In genomic region chr9:34576943-34577634, GRCh38 we compare ENCODE assay signal across 12 cellular contexts. TPM values are rescaled to one million over a fixed set of nuclear protein-coding genes. Genes with fewer than 3 reads are reported as not detected.
DNase-seq lines count a peak whose midpoint lies in the region; ATAC-seq and TF ChIP-seq lines count a peak whose summit lies in the region.
"Had no signal": no experiment of that assay in that cellular context is flagged by ENCODE, and none has a peak within 500 bp of the region (broad histone marks: within the 10 kb centered on the region; RNA-seq: fewer than 3 reads in every experiment).

No MANE protein-coding gene starts in this region.

- H3K4me3 ChIP-seq in right cardiac atrium (ENCODE audit: low read length) (no peak overlapping the region), body of pancreas (no peak overlapping the region), mesodermal cell (ENCODE audit: extremely low read depth, insufficient read depth, low read length, poor library complexity, severe bottlenecking) (peak overlapping the region; percentile 25), testis (no peak overlapping the region)
- H3K4me3 ChIP-seq: SJSA1 had no signal

- peaks cover 11% of the 10 kb centered on the region for H3K4me1 ChIP-seq in right cardiac atrium (ENCODE audit: control insufficient read depth, insufficient read depth, low read length)
- H3K4me1 ChIP-seq in body of pancreas: peaks cover 12% of the 10 kb centered on the region
- peaks cover 64% of the 10 kb centered on the region for H3K4me1 ChIP-seq in mesodermal cell (ENCODE audit: control insufficient read depth, insufficient read depth, low read length, poor library complexity, severe bottlenecking)
- H3K4me1 ChIP-seq in testis: peaks cover 9% of the 10 kb centered on the region
- H3K4me1 ChIP-seq: pancreas, SJSA1 had no signal

- H3K27me3 ChIP-seq in right cardiac atrium (ENCODE audit: control insufficient read depth, insufficient read depth): no peaks in the 10 kb centered on the region
- peaks cover 0 to 20% of the 10 kb centered on the region in 2 donors for H3K27me3 ChIP-seq in body of pancreas
- no peaks in the 10 kb centered on the region for H3K27me3 ChIP-seq in testis

- intact Hi-C loops in right cardiac atrium (cut with DNase I) (no loop called here), Right ventricle myocardium superior (cut with DNase I) (no loop called here), body of pancreas (cut with DNase I) (no loop called here), testis (cut with DNase I; ENCODE audit: low total_unique reads) (no loop called here)

- H3K9me3 ChIP-seq in right cardiac atrium (ENCODE audit: control insufficient read depth, low read length) (no peaks in the 10 kb centered on the region), body of pancreas (no peaks in the 10 kb centered on the region), mesodermal cell (ENCODE audit: control insufficient read depth, low read length) (no peaks in the 10 kb centered on the region), testis (no peaks in the 10 kb centered on the region)
- H3K9me3 ChIP-seq: pancreas, SJSA1 had no signal

- DNase-seq in right cardiac atrium (peak in 2 of 3 donors; percentile 70 to 78), Right ventricle myocardium superior (no peak), body of pancreas (peak in 2 of 4 donors; percentile 34 to 41), testis (peak; percentile 79), NCI-H187 treated with DMSO at 0.1 percent for 48 hours (lab: John Stamatoyannopoulos, UW) (no peak), NCI-H526 treated with DMSO at 0.1 percent for 48 hours (lab: John Stamatoyannopoulos, UW) (no peak), COR-L47 (lab: John Stamatoyannopoulos, UW) (no peak)
- DNase-seq: activated effector memory CD4-positive, alpha-beta T cell treated with anti-CD3 and anti-CD28 coated beads, Interleukin-2, amount 50 U/mL, for 16 hours; stimulated activated naive CD4-positive, alpha-beta T cell had no signal

- ATAC-seq in right cardiac atrium (no peak), Right ventricle myocardium superior (ENCODE audit: poor library complexity) (no peak), body of pancreas (peak; percentile 13)

- TF ChIP-seq POLR2A in body of pancreas (IDR thresholded peaks at IDR 0.05): no peak
- TF ChIP-seq POLR2A in testis (IDR thresholded peaks at IDR 0.05): no peak

- no peak for TF ChIP-seq CTCF in body of pancreas (IDR thresholded peaks at IDR 0.05)
- TF ChIP-seq CTCF in testis (IDR thresholded peaks at IDR 0.05): no peak

- 55% methylated on average over 10 of the region's 10 CpGs for WGBS in right cardiac atrium
- 30 to 41% methylated on average over 9 to 10 of the region's 10 CpGs for WGBS in body of pancreas, 2 donors
- 17 to 19% methylated on average over 5 to 9 of the region's 10 CpGs for WGBS in mesodermal cell (ENCODE audit: insufficient coverage in 2 of 2), 2 experiments
- 42 to 49% methylated on average over 5 to 10 of the region's 10 CpGs for WGBS in testis, 2 donors

- no peaks in the 10 kb centered on the region for H3K36me3 ChIP-seq in body of pancreas (replicated peaks in 1 of 2; ENCODE audit: insufficient read depth in 1 of 2, low read depth in 2 of 2)
- H3K36me3 ChIP-seq in mesodermal cell (ENCODE audit: control insufficient read depth, insufficient read depth, low read length): peaks cover 3% of the 10 kb centered on the region
- H3K36me3 ChIP-seq in testis (ENCODE audit: low read depth, missing control alignments): no peaks in the 10 kb centered on the region
- H3K36me3 ChIP-seq: pancreas, SJSA1 had no signal

- H3K27ac ChIP-seq in right cardiac atrium (ENCODE audit: low read length) (no peak overlapping the region), body of pancreas (no peak overlapping the region), mesodermal cell (ENCODE audit: low read depth, low read length, severe bottlenecking) (peak overlapping the region; percentile 84), testis (no peak overlapping the region)
- H3K27ac ChIP-seq: pancreas, SJSA1 had no signal

RNA-seq across cellular contexts. Expression of gene CNTFR, which starts 12.4 kb away (rescaled TPM):
- total RNA-seq in right cardiac atrium (10 to 100 TPM; 14.9 to 66.4 (median 46.0) TPM), Right ventricle myocardium superior (7.8 TPM), body of pancreas (10 to 100 TPM in 1 of 2 donors, 1 to 10 TPM in 1; 1.6 to 16.8 TPM), testis (10 to 100 TPM; 16.0 TPM)
- polyA plus RNA-seq in right cardiac atrium (55.0 TPM), testis (ENCODE audit: insufficient read depth, low read depth, low replicate concordance) (11.8 TPM)
- 55.1 TPM for polyA plus RNA-seq in mesodermal cell (2013, experiment 1 of 2)
- polyA plus RNA-seq in mesodermal cell (2013, experiment 2 of 2): 40.6 TPM
- total RNA-seq: SJSA1 had no signal

RNA-seq across cellular contexts. Expression of gene RPP25L, which starts 34.8 kb away (rescaled TPM):
- 10 to 100 TPM; 17.8 to 34.5 (median 31.3) TPM for total RNA-seq in right cardiac atrium
- polyA plus RNA-seq in right cardiac atrium: 49.0 TPM
- 43.4 TPM for total RNA-seq in Right ventricle myocardium superior
- 10 to 100 TPM in 1 of 2 donors, 1 to 10 TPM in 1; 8.6 to 16.9 TPM for total RNA-seq in body of pancreas
- polyA plus RNA-seq in mesodermal cell (2013, experiment 1 of 2): 21.7 TPM
- polyA plus RNA-seq in mesodermal cell (2013, experiment 2 of 2): 21.0 TPM
- 10 to 100 TPM; 23.5 to 26.8 TPM for total RNA-seq in testis
- 25.1 TPM for polyA plus RNA-seq in testis (ENCODE audit: insufficient read depth, low read depth, low replicate concordance)

RNA-seq across cellular contexts. Expression of gene DCTN3, which starts 43.2 kb away (rescaled TPM):
- total RNA-seq in right cardiac atrium (100 to 1,000 TPM in 3 of 4 donors, 10 to 100 TPM in 1; 99.3 to 128 (median 117) TPM), Right ventricle myocardium superior (129 TPM), body of pancreas (10 to 100 TPM; 36.1 to 39.9 TPM), testis (10 to 100 TPM; 55.1 to 78.5 TPM)
- polyA plus RNA-seq in right cardiac atrium (113 TPM), testis (ENCODE audit: insufficient read depth, low read depth, low replicate concordance) (82.9 TPM)
- 91.2 TPM for polyA plus RNA-seq in mesodermal cell (2013, experiment 1 of 2)
- polyA plus RNA-seq in mesodermal cell (2013, experiment 2 of 2): 92.4 TPM

RNA-seq across cellular contexts. Expression of gene ARID3C, which starts 51.8 kb away (rescaled TPM):
- total RNA-seq in right cardiac atrium (not detected), Right ventricle myocardium superior (not detected), body of pancreas (not detected), testis (under 1 TPM; 0.31 to 0.37 TPM)
- polyA plus RNA-seq in right cardiac atrium (not detected), testis (ENCODE audit: insufficient read depth, low read depth, low replicate concordance) (0.45 TPM)
- not detected for polyA plus RNA-seq in mesodermal cell (2013, experiment 1 of 2)
- polyA plus RNA-seq in mesodermal cell (2013, experiment 2 of 2): not detected
- total RNA-seq: pancreas, SJSA1 had no signal
- polyA plus RNA-seq: pancreas had no signal

RNA-seq across cellular contexts. Expression of gene ENHO, which starts 54.3 kb away (rescaled TPM):
- 1 to 10 TPM in 3 of 4 donors, under 1 TPM in 1; 0.67 to 2.3 (median 1.6) TPM for total RNA-seq in right cardiac atrium
- polyA plus RNA-seq in right cardiac atrium: 3.2 TPM
- total RNA-seq in Right ventricle myocardium superior: 0.48 TPM
- 1 to 10 TPM in 1 of 2 donors, not detected in 1; 2.9 TPM for total RNA-seq in body of pancreas
- 2.7 TPM for polyA plus RNA-seq in mesodermal cell (2013, experiment 1 of 2)
- 2.1 TPM for polyA plus RNA-seq in mesodermal cell (2013, experiment 2 of 2)
- 10 to 100 TPM; 24.7 to 31.2 TPM for total RNA-seq in testis
- polyA plus RNA-seq in testis (ENCODE audit: insufficient read depth, low read depth, low replicate concordance): 25.7 TPM
- total RNA-seq: SJSA1 had no signal

Comparison
In these comparisons a context has a peak if more than half of its experiments do, and no peak if none do; other contexts are left out.
1. DNase-seq: peak in right cardiac atrium (2 of 3) and testis (single experiment); none in Right ventricle myocardium superior (single experiment), NCI-H187 treated with DMSO at 0.1 percent for 48 hours (single experiment), NCI-H526 treated with DMSO at 0.1 percent for 48 hours (single experiment) and COR-L47 (single experiment).